Comparison of ENCODE assay signal across 8 cellular contexts in the genomic region with DNA sequence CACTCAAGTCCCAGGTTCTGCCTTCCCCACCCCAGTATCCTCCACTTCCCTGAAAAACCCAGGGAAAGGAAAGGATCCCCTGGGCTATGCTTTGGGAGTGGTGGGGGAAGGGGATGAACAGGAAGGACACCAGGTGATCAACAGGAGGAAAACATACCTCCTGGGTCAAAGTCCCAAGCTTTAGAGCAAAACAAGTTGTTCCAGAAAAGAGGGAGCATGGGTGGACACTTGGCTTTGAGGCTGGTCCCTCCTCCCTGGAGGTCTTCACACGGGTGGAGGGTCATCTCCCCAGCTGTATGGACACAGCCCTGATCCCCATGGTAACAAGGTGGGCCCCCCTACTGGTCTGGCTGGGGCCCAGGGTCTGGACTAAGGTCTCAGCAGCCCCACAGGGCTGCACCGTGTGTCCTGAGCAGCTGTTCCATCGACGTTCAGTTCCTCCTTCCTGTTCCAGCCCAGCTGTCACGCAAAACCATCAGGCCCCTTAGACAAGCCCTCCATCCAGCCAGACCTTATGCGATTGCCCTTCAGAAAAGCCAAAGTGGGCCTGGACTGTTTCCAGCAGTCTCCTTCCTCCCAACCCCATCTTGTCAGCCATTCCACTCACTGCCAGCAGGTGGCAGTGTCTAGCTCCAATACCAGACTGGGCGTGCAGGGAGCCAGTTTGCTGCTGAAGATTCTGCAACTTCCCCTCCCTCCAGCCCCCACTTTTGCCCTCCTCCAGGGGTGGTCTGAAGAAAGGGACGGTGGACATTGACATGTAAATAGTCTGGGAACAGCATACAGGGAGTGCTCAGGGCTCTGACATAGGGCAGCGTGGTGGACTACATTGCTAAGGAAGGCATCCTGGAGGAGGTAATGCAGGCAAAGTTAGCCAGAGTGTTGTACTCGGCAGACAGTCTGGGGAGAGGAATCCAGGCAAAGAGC. TPM values are rescaled to one million over a fixed set of nuclear protein-coding genes. Genes with fewer than 3 reads are reported as not detected.
DNase-seq lines count a peak whose midpoint lies in the region; ATAC-seq and TF ChIP-seq lines count a peak whose summit lies in the region.

No MANE protein-coding gene starts in this region.

- no peaks in the 10 kb centered on the region for H3K36me3 Mint-ChIP-seq in activated CD4-positive, alpha-beta T cell treated with anti-CD3 and anti-CD28 coated beads, Interleukin-2, amount 10 ng/mL, durations not matched to agents 24 days and 14 days (ENCODE audit: low read depth)

- H3K9me3 ChIP-seq in right lobe of liver: no peaks in the 10 kb centered on the region

- H3K4me3 Mint-ChIP-seq in activated CD4-positive, alpha-beta T cell treated with anti-CD3 and anti-CD28 coated beads, Interleukin-2, amount 10 ng/mL, durations not matched to agents 24 days and 14 days: no peak overlapping the region

- TF ChIP-seq CTCF in GM10248 (IDR thresholded peaks at IDR 0.05; ENCODE audit: control extremely low read depth, extremely low read depth, low read depth, missing control alignments) (peak; percentile 98), coronary artery (IDR thresholded peaks at IDR 0.05) (peak; percentile 95), right lobe of liver (IDR thresholded peaks at IDR 0.05) (peak; percentile 89 to 96 (median 92))

- POLR2A ChIA-PET in GM10248 (lab: Yijun Ruan, JAX): interaction anchor here (0.5 kb wide), 1 partner anchor 148 kb away, joined by 3 read pairs; no protein-coding TSS in a partner anchor

- intact Hi-C loops in activated CD4-positive, alpha-beta T cell treated with anti-CD3 and anti-CD28 coated beads, Interleukin-2, amount 10 ng/mL, durations not matched to agents 24 days and 14 days (cut with micrococcal nuclease): loop anchor here (1.0 kb wide), 2 partner anchors 70 to 232 kb away; no protein-coding TSS in a partner anchor
- intact Hi-C loops in right lobe of liver (cut with DNase I): no loop called here

- no peaks in the 10 kb centered on the region for H3K9me3 Mint-ChIP-seq in activated CD4-positive, alpha-beta T cell treated with anti-CD3 and anti-CD28 coated beads, Interleukin-2, amount 10 ng/mL, durations not matched to agents 24 days and 14 days

- H3K27me3 Mint-ChIP-seq in activated CD4-positive, alpha-beta T cell treated with anti-CD3 and anti-CD28 coated beads, Interleukin-2, amount 10 ng/mL, durations not matched to agents 24 days and 14 days: peaks cover 5% of the 10 kb centered on the region

- CTCF ChIA-PET in GM10248 (lab: Yijun Ruan, JAX): interaction anchor here (0.7 to 6.8 kb wide), 39 partner anchors 9 to 545 kb away, joined by 3 to 192 read pairs (median 5); a partner anchor contains a TSS

- TF ChIP-seq POLR2A in right lobe of liver (IDR thresholded peaks at IDR 0.05): no peak

- peaks cover 0 to 21% (median 0%) of the 10 kb centered on the region in 4 donors for H3K4me1 ChIP-seq in right lobe of liver

- 0% methylated on average over 4 of the region's 10 CpGs for WGBS in right lobe of liver (ENCODE audit: insufficient coverage, low coverage, low lambda C conversion rate, missing lambda C conversion rate)

- H3K4me1 Mint-ChIP-seq in activated CD4-positive, alpha-beta T cell treated with anti-CD3 and anti-CD28 coated beads, Interleukin-2, amount 10 ng/mL, durations not matched to agents 24 days and 14 days: peaks cover 3% of the 10 kb centered on the region

- DNase-seq in GM10248 (ENCODE audit: extremely low spot score) (peak; percentile 79), NCI-H446 treated with DMSO at 0.1 percent for 48 hours (lab: John Stamatoyannopoulos, UW) (peak; percentile 38), coronary artery (ENCODE audit: low spot score) (no peak), right lobe of liver (peak in 2 of 3 donors; percentile 76 to 78)
- peak; percentile 91 for DNase-seq in activated CD4-positive, alpha-beta T cell treated with anti-CD3 and anti-CD28 coated beads, Interleukin-2, amount 10 ng/mL, durations not matched to agents 24 days and 14 days
- DNase-seq in stimulated activated CD4-positive, alpha-beta T cell treated with anti-CD3 and anti-CD28 coated beads, TNF-alpha, amount 100 ng/mL, for 24 hours (ENCODE audit: low read depth in 3 of 3): peak; percentile 45 to 63 (median 52)

- no peaks in the 10 kb centered on the region for H3K27me3 ChIP-seq in right lobe of liver

- H3K27ac ChIP-seq in coronary artery (no peak overlapping the region), right lobe of liver (peak overlapping the region in 2 of 3 donors; percentile 5 to 10)

- no peak overlapping the region for H3K27ac Mint-ChIP-seq in activated CD4-positive, alpha-beta T cell treated with anti-CD3 and anti-CD28 coated beads, Interleukin-2, amount 10 ng/mL, durations not matched to agents 24 days and 14 days

- ATAC-seq in HG02870 (IDR thresholded peaks at IDR 0.05; ENCODE audit: unreplicated experiment): peak; percentile 64
- ATAC-seq in right lobe of liver: peak; percentile 70 to 84 (median 77)
- no peak for ATAC-seq in HG02840 (IDR thresholded peaks at IDR 0.05; ENCODE audit: low FRiP score, unreplicated experiment)

- H3K36me3 ChIP-seq in right lobe of liver: no peaks in the 10 kb centered on the region

- no peak overlapping the region for H3K4me3 ChIP-seq in coronary artery
- H3K4me3 ChIP-seq in right lobe of liver: no peak overlapping the region

RNA-seq across cellular contexts. Expression of a gene that starts 2.9 kb away (rescaled TPM):
- not detected in 2 replicates for total RNA-seq in activated CD4-positive, alpha-beta T cell treated with anti-CD3 and anti-CD28 coated beads, Interleukin-2, amount 10 ng/mL, durations not matched to agents 24 days and 14 days
- total RNA-seq in right lobe of liver: 10 to 100 TPM in 2 of 6 experiments, 1 to 10 TPM in 2, under 1 TPM in 2; 0.24 to 44.3 (median 5.4) TPM

RNA-seq across cellular contexts. Expression of a gene that starts 39.3 kb away (rescaled TPM):
- not detected in 2 replicates for total RNA-seq in activated CD4-positive, alpha-beta T cell treated with anti-CD3 and anti-CD28 coated beads, Interleukin-2, amount 10 ng/mL, durations not matched to agents 24 days and 14 days
- 1 to 10 TPM in 4 of 6 experiments, under 1 TPM in 2; 0.43 to 4.5 (median 1.8) TPM for total RNA-seq in right lobe of liver

RNA-seq across cellular contexts. Expression of a gene that starts 55.5 kb away (rescaled TPM):
- total RNA-seq in activated CD4-positive, alpha-beta T cell treated with anti-CD3 and anti-CD28 coated beads, Interleukin-2, amount 10 ng/mL, durations not matched to agents 24 days and 14 days: not detected in 2 replicates
- total RNA-seq in right lobe of liver: 100 to 1,000 TPM in 1 of 6 experiments, 10 to 100 TPM in 5; 17.2 to 159 (median 48.9) TPM

Comparison
In these comparisons a context has a peak if more than half of its experiments do, and no peak if none do; other contexts are left out.
1. H3K27ac ChIP-seq: peak in right lobe of liver (2 of 3); none in coronary artery (0 of 2).
2. RNA of a gene that starts 55.5 kb away (total RNA-seq): 17.2 to 159 TPM in right lobe of liver; not detected in activated CD4-positive, alpha-beta T cell treated with anti-CD3 and anti-CD28 coated beads, Interleukin-2, amount 10 ng/mL, durations not matched to agents 24 days and 14 days; every median in the first group is over 10 times any median in the second.
3. Peak in every context shown above with its lines, with median percentiles within 50 percentile points of each other: CTCF ChIP-seq.